In genomic region chr4:163048447-163048846, GRCh38 we compare ENCODE assay signal across 8 cellular contexts.
DNase-seq lines count a peak whose midpoint lies in the region; ATAC-seq and TF ChIP-seq lines count a peak whose summit lies in the region.

No MANE protein-coding gene starts in this region.

- no peak overlapping the region for H2AFZ ChIP-seq in PC-3 (ENCODE audit: low read length)

- POLR2A ChIA-PET in PC-3 (lab: Charles Lee; ENCODE audit: unreplicated experiment) = no interaction called here

- CTCF ChIA-PET in PC-3 (lab: Charles Lee) = interaction anchor here (0.6 to 1.8 kb wide), 2 partner anchors 285 to 1568 kb away, joined by 3 to 7 read pairs; no protein-coding TSS in a partner anchor

- TF ChIP-seq CTCF in PC-3 (conservative IDR thresholded peaks at IDR 0.05; ENCODE audit: low read depth, low read length) = peak; percentile 64

- no peaks in the 10 kb centered on the region for H4K20me1 ChIP-seq in PC-3 (ENCODE audit: low read length)

- no peaks in the 10 kb centered on the region for H3K36me3 ChIP-seq in PC-3 (ENCODE audit: low read depth, low read length)

- intact Hi-C loops in PC-3 (cut with micrococcal nuclease) = loop anchor here (1.0 to 10.0 kb wide), 4 partner anchors 59 to 500 kb away; partner anchors contain the start of gene NPY1R

- no peaks in the 10 kb centered on the region for H3F3A ChIP-seq in PC-3 (ENCODE audit: low read length, unreplicated experiment)

- no peaks in the 10 kb centered on the region for H3K4me1 ChIP-seq in PC-3 (ENCODE audit: insufficient read depth, low read length)

- no peak overlapping the region for H3K4me2 ChIP-seq in PC-3 (ENCODE audit: low read length)

- BruUV-seq in PC-3 (replicated peaks; lab: Mats Ljungman, UMichigan) = no TSS peak

- no peaks in the 10 kb centered on the region for H3K9me3 ChIP-seq in PC-3 (ENCODE audit: low read length)

- H3K9me2 ChIP-seq in PC-3 (replicated peaks; ENCODE audit: low read length) = no peaks in the 10 kb centered on the region

- ATAC-seq in GM18870 (IDR thresholded peaks at IDR 0.05; ENCODE audit: unreplicated experiment) (peak; percentile 84), HG03060 (IDR thresholded peaks at IDR 0.05; ENCODE audit: low read depth, unreplicated experiment) (peak; percentile 51), PC-3 (peak; percentile 73)

- no peak overlapping the region for H3K9ac ChIP-seq in PC-3 (ENCODE audit: low read length)

- H3K27ac ChIP-seq in PC-3 (ENCODE audit: low read length) = no peak overlapping the region

- no peaks in the 10 kb centered on the region for H3K79me2 ChIP-seq in PC-3 (ENCODE audit: low read length)

- DNase-seq in D341Med (ENCODE audit: low spot score) (peak; percentile 66), PC-3 (peak; percentile 51), erythroblast (lab: John Stamatoyannopoulos, UW) (peak; percentile 34 to 42), stromal cell of bone marrow (ENCODE audit: low read depth) (peak; percentile 13), NCI-H226 (no peak)
- DNase-seq in activated CD8-positive, alpha-beta memory T cell treated with anti-CD3 and anti-CD28 coated beads for 24 hours = no peak

- H3K4me3 ChIP-seq in PC-3 (ENCODE audit: low read length) = no peak overlapping the region

- no peaks in the 10 kb centered on the region for H3K27me3 ChIP-seq in PC-3 (ENCODE audit: low read length)

- TF ChIP-seq POLR2A in erythroblast (IDR thresholded peaks at IDR 0.05; ENCODE audit: low read length) = no peak

Comparison
In these comparisons a context has a peak if more than half of its experiments do, and no peak if none do; other contexts are left out.
1. DNase-seq: peak in D341Med (single experiment), PC-3 (single experiment), erythroblast (2 of 2) and stromal cell of bone marrow (single experiment); none in NCI-H226 (single experiment) and activated CD8-positive, alpha-beta memory T cell treated with anti-CD3 and anti-CD28 coated beads for 24 hours (single experiment).
2. Peak in every context shown above with its lines, with median percentiles within 50 percentile points of each other: ATAC-seq.